In the genomic region with DNA sequence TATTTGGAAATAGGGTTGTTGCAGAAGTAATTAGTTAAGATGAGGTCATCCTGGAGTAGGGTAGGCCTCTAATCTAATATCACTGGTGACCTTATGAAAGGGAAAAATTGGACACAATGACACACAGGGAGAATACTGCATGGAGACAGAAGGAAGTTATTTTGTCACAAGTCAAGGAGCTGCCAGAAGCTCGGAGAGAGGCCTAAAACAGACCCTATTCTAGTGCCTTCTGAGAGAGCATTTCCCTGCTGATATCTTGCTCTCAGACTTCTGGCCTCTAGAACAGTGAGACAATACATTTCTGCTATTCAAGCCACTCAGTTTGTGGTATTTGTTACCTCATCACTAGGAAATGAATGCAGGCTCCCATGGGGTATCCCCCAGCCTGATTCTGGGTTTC, we compare ENCODE assay signal across 16 cellular contexts.
A peak's percentile ranks its signal among the peaks of the same experiment; 100 is the strongest.
DNase-seq lines count a peak whose midpoint lies in the region; TF ChIP-seq lines count a peak whose summit lies in the region.
"Had no signal": no experiment of that assay in that cellular context is flagged by ENCODE, and none has a peak within 500 bp of the region (broad histone marks: within the 10 kb centered on the region; RNA-seq: fewer than 3 reads in every experiment).

No MANE protein-coding gene starts in this region.

- no peak overlapping the region for H3K9ac ChIP-seq in KMS-11

- DNase-seq in DMS53 (lab: John Stamatoyannopoulos, UW) (peak; percentile 14), DMS53 treated with DMSO at 0.1 percent for 48 hours (lab: John Stamatoyannopoulos, UW; ENCODE audit: unreplicated experiment) (no peak), glomerular visceral epithelial cell (ENCODE audit: extremely low spot score) (peak; percentile 35), renal cortical epithelial cell (ENCODE audit: low read depth) (peak; percentile 64), testis (no peak), NCI-H146 (lab: John Stamatoyannopoulos, UW) (no peak)
- DNase-seq in activated CD4-positive, alpha-beta T cell treated with anti-CD3 and anti-CD28 coated beads for 48 hours = no peak
- DNase-seq: 8988T, activated gamma-delta T cell treated with Interleukin-2 at 50 U/mL for 16 hours, H9, hippocampal formation, NCI-H1105 treated with DMSO at 0.1 percent for 48 hours, NCI-H774, ovary had no signal

- intact Hi-C loops in testis (cut with DNase I; ENCODE audit: low total_unique reads) = no loop called here

- no peak overlapping the region for H3K4me2 ChIP-seq in KMS-11

- H3K79me2 ChIP-seq in KMS-11 (ENCODE audit: insufficient read depth, low read depth) = no peaks in the 10 kb centered on the region

- H3K27me3 ChIP-seq in KMS-11 (ENCODE audit: insufficient read depth, low read depth) = no peaks in the 10 kb centered on the region
- H3K27me3 ChIP-seq in testis = no peaks in the 10 kb centered on the region
- H3K27me3 ChIP-seq: ovary had no signal

- H3K4me1 ChIP-seq in KMS-11 (ENCODE audit: low read depth, poor library complexity, severe bottlenecking) = peaks cover 20% of the 10 kb centered on the region
- no peaks in the 10 kb centered on the region for H3K4me1 ChIP-seq in testis

- H3K27ac ChIP-seq in KMS-11 = peak overlapping the region; percentile 19; the same call in 1 of the 2 replicates
- no peak overlapping the region for H3K27ac ChIP-seq in testis
- H3K27ac ChIP-seq: ovary had no signal

- 69 to 80% methylated on average over 1 of the region's 1 CpG for WGBS in testis, 2 donors

- H3K36me3 ChIP-seq in KMS-11 (ENCODE audit: insufficient read depth) (no peaks in the 10 kb centered on the region), testis (ENCODE audit: low read depth, missing control alignments) (no peaks in the 10 kb centered on the region)
- H3K36me3 ChIP-seq: ovary had no signal

- TF ChIP-seq CTCF in KMS-11 (conservative IDR thresholded peaks at IDR 0.05; ENCODE audit: low read depth, low read length) = no peak
- TF ChIP-seq CTCF in testis (IDR thresholded peaks at IDR 0.05) = no peak

- no peaks in the 10 kb centered on the region for H4K20me1 ChIP-seq in KMS-11 (ENCODE audit: insufficient read depth)

- TF ChIP-seq POLR2A in testis (IDR thresholded peaks at IDR 0.05) = no peak

- H2AFZ ChIP-seq in KMS-11 (ENCODE audit: low read depth) = peak overlapping the region; percentile 16; the same call in 1 of the 2 replicates

- no peaks in the 10 kb centered on the region for H3K9me3 ChIP-seq in testis
- H3K9me3 ChIP-seq: ovary had no signal

- H3K4me3 ChIP-seq in KMS-11 (IDR thresholded peaks at IDR 0.05; ENCODE audit: insufficient read depth, low read depth, low read length) (no peak overlapping the region), testis (no peak overlapping the region)
- H3K4me3 ChIP-seq: lung, ovary had no signal

Comparison
In these comparisons a context has a peak if more than half of its experiments do, and no peak if none do; other contexts are left out.
1. DNase-seq: peak in DMS53 (single experiment), glomerular visceral epithelial cell (single experiment) and renal cortical epithelial cell (single experiment); none in DMS53 treated with DMSO at 0.1 percent for 48 hours (single experiment), testis (single experiment), activated CD4-positive, alpha-beta T cell treated with anti-CD3 and anti-CD28 coated beads for 48 hours (single experiment) and NCI-H146 (single experiment).